Comparison of ENCODE assay signal across 1 cellular context in the genomic region with DNA sequence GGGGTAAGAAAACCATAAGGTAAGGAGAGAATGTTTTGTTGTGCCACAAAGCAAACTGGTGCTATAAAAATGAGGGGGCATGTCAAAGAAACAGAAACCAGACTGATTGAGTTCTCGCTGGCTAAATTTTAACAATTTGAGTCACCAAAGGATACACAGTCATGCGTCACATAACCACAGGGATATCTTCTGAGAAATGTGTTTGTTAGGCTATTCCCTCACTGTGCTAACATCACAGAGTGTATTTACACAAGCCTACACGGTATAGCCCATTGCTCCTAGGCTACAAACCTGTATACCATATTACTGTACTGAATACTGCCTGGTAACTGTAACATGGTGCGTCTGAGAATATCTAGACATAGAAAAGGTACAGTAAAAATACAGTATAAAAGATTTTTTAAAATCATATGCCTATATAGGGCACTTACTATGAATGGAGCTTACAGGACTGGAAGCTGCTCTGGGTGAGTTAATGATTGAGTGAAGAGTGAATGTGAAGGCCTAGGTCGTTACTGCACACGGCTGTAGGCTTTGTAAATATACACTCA.
TF ChIP-seq lines count a peak whose summit lies in the region.

No MANE protein-coding gene starts in this region.

TF ChIP-seq in GM12878, 131 proteins besides CTCF, POLR2A, EP300 and RAD21 (continued from another document and continues in another):
- TF ChIP-seq, protein P1, sequence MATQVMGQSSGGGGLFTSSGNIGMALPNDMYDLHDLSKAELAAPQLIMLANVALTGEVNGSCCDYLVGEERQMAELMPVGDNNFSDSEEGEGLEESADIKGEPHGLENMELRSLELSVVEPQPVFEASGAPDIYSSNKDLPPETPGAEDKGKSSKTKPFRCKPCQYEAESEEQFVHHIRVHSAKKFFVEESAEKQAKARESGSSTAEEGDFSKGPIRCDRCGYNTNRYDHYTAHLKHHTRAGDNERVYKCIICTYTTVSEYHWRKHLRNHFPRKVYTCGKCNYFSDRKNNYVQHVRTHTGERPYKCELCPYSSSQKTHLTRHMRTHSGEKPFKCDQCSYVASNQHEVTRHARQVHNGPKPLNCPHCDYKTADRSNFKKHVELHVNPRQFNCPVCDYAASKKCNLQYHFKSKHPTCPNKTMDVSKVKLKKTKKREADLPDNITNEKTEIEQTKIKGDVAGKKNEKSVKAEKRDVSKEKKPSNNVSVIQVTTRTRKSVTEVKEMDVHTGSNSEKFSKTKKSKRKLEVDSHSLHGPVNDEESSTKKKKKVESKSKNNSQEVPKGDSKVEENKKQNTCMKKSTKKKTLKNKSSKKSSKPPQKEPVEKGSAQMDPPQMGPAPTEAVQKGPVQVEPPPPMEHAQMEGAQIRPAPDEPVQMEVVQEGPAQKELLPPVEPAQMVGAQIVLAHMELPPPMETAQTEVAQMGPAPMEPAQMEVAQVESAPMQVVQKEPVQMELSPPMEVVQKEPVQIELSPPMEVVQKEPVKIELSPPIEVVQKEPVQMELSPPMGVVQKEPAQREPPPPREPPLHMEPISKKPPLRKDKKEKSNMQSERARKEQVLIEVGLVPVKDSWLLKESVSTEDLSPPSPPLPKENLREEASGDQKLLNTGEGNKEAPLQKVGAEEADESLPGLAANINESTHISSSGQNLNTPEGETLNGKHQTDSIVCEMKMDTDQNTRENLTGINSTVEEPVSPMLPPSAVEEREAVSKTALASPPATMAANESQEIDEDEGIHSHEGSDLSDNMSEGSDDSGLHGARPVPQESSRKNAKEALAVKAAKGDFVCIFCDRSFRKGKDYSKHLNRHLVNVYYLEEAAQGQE (IDR thresholded peaks at IDR 0.05; ENCODE audit: low read depth, low read length), result no peak
- TF ChIP-seq, protein P2, sequence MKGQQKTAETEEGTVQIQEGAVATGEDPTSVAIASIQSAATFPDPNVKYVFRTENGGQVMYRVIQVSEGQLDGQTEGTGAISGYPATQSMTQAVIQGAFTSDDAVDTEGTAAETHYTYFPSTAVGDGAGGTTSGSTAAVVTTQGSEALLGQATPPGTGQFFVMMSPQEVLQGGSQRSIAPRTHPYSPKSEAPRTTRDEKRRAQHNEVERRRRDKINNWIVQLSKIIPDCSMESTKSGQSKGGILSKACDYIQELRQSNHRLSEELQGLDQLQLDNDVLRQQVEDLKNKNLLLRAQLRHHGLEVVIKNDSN (IDR thresholded peaks at IDR 0.05; ENCODE audit: borderline replicate concordance, extremely low read length, insufficient read depth, low read depth, low read length), result no peak
- TF ChIP-seq SMAD5 (IDR thresholded peaks at IDR 0.05; ENCODE audit: low read depth), result no peak
- TF ChIP-seq CHD2 (IDR thresholded peaks at IDR 0.05; ENCODE audit: borderline replicate concordance, low read depth, low read length), result no peak
- TF ChIP-seq SREBF1 (IDR thresholded peaks at IDR 0.05; ENCODE audit: low read length), result no peak
- TF ChIP-seq NRF1 (conservative IDR thresholded peaks at IDR 0.05; ENCODE audit: low read depth, low read length), result no peak
- TF ChIP-seq GATAD2B (conservative IDR thresholded peaks at IDR 0.05; ENCODE audit: low read depth), result no peak
- TF ChIP-seq MXI1 (IDR thresholded peaks at IDR 0.05; ENCODE audit: low read depth, low read length), result no peak
- TF ChIP-seq BMI1 (IDR thresholded peaks at IDR 0.05; ENCODE audit: borderline replicate concordance), result peak; percentile 70; the same call in 1 of the 2 replicates
- TF ChIP-seq CEBPB (IDR thresholded peaks at IDR 0.05; ENCODE audit: borderline replicate concordance in 1 of 2, low read depth in 2 of 2, low read length in 2 of 2), result peak in 1 of 2 experiments; percentile 36; a peak in 1 of 4 replicates
- TF ChIP-seq, protein P3, sequence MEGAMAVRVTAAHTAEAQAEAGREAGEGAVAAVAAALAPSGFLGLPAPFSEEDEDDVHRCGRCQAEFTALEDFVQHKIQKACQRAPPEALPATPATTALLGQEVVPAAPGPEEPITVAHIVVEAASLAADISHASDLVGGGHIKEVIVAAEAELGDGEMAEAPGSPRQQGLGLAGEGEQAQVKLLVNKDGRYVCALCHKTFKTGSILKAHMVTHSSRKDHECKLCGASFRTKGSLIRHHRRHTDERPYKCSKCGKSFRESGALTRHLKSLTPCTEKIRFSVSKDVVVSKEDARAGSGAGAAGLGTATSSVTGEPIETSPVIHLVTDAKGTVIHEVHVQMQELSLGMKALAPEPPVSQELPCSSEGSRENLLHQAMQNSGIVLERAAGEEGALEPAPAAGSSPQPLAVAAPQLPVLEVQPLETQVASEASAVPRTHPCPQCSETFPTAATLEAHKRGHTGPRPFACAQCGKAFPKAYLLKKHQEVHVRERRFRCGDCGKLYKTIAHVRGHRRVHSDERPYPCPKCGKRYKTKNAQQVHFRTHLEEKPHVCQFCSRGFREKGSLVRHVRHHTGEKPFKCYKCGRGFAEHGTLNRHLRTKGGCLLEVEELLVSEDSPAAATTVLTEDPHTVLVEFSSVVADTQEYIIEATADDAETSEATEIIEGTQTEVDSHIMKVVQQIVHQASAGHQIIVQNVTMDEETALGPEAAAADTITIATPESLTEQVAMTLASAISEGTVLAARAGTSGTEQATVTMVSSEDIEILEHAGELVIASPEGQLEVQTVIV (IDR thresholded peaks at IDR 0.05; ENCODE audit: borderline replicate concordance, partially characterized antibody), result no peak
- TF ChIP-seq SUPT20H (IDR thresholded peaks at IDR 0.05; ENCODE audit: borderline replicate concordance, control insufficient read depth, low read depth, low read length), result no peak
- no peak for TF ChIP-seq NFXL1 (IDR thresholded peaks at IDR 0.05; ENCODE audit: borderline replicate concordance)
- no peak for TF ChIP-seq HCFC1 (IDR thresholded peaks at IDR 0.05; ENCODE audit: low read length)
- 0 out of 2 replicates have a peak, but pooled peaks have one; percentile 42 for TF ChIP-seq CBX5 (IDR thresholded peaks at IDR 0.05; ENCODE audit: low read depth)
- TF ChIP-seq PAX5 (IDR thresholded peaks at IDR 0.05; ENCODE audit: borderline replicate concordance, low read depth, low read length), result peak; percentile 81; the same call in 1 of the 2 replicates
- TF ChIP-seq ZNF217 (IDR thresholded peaks at IDR 0.05), result peak; percentile 84; the same call in 1 of the 2 replicates
- TF ChIP-seq ZNF384 (IDR thresholded peaks at IDR 0.05; ENCODE audit: borderline replicate concordance, low read depth, low read length), result no peak
- TF ChIP-seq, protein P4, sequence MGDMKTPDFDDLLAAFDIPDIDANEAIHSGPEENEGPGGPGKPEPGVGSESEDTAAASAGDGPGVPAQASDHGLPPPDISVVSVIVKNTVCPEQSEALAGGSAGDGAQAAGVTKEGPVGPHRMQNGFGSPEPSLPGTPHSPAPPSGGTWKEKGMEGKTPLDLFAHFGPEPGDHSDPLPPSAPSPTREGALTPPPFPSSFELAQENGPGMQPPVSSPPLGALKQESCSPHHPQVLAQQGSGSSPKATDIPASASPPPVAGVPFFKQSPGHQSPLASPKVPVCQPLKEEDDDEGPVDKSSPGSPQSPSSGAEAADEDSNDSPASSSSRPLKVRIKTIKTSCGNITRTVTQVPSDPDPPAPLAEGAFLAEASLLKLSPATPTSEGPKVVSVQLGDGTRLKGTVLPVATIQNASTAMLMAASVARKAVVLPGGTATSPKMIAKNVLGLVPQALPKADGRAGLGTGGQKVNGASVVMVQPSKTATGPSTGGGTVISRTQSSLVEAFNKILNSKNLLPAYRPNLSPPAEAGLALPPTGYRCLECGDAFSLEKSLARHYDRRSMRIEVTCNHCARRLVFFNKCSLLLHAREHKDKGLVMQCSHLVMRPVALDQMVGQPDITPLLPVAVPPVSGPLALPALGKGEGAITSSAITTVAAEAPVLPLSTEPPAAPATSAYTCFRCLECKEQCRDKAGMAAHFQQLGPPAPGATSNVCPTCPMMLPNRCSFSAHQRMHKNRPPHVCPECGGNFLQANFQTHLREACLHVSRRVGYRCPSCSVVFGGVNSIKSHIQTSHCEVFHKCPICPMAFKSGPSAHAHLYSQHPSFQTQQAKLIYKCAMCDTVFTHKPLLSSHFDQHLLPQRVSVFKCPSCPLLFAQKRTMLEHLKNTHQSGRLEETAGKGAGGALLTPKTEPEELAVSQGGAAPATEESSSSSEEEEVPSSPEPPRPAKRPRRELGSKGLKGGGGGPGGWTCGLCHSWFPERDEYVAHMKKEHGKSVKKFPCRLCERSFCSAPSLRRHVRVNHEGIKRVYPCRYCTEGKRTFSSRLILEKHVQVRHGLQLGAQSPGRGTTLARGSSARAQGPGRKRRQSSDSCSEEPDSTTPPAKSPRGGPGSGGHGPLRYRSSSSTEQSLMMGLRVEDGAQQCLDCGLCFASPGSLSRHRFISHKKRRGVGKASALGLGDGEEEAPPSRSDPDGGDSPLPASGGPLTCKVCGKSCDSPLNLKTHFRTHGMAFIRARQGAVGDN (IDR thresholded peaks at IDR 0.05), result no peak
- no peak for TF ChIP-seq TCF3 (IDR thresholded peaks at IDR 0.05; ENCODE audit: borderline replicate concordance, insufficient read depth, low read depth, low read length)
- TF ChIP-seq BRCA1 (IDR thresholded peaks at IDR 0.05; ENCODE audit: low read depth, low read length), result no peak
- no peak for TF ChIP-seq MYB (IDR thresholded peaks at IDR 0.05; ENCODE audit: borderline replicate concordance, low read depth, low read length)
- no peak for TF ChIP-seq PAX8 (IDR thresholded peaks at IDR 0.05)
- no peak for TF ChIP-seq KDM1A (IDR thresholded peaks at IDR 0.05; ENCODE audit: borderline replicate concordance)
- TF ChIP-seq KAT2A (conservative IDR thresholded peaks at IDR 0.05; ENCODE audit: control insufficient read depth, low read depth, low read length), result no peak
- TF ChIP-seq, protein P5, sequence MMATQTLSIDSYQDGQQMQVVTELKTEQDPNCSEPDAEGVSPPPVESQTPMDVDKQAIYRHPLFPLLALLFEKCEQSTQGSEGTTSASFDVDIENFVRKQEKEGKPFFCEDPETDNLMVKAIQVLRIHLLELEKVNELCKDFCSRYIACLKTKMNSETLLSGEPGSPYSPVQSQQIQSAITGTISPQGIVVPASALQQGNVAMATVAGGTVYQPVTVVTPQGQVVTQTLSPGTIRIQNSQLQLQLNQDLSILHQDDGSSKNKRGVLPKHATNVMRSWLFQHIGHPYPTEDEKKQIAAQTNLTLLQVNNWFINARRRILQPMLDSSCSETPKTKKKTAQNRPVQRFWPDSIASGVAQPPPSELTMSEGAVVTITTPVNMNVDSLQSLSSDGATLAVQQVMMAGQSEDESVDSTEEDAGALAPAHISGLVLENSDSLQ (IDR thresholded peaks at IDR 0.05), result peak; percentile 64
- TF ChIP-seq TCF7 (IDR thresholded peaks at IDR 0.05; ENCODE audit: borderline replicate concordance), result peak; percentile 79
- TF ChIP-seq MEF2A (IDR thresholded peaks at IDR 0.05; ENCODE audit: insufficient read depth, low read depth, low read length), result peak; percentile 74
- no peak for TF ChIP-seq ZZZ3 (IDR thresholded peaks at IDR 0.05; ENCODE audit: control insufficient read depth, insufficient read length, low read depth)
- no peak for TF ChIP-seq RCOR1 (conservative IDR thresholded peaks at IDR 0.05; ENCODE audit: low read depth, low read length)
- TF ChIP-seq, protein P6, sequence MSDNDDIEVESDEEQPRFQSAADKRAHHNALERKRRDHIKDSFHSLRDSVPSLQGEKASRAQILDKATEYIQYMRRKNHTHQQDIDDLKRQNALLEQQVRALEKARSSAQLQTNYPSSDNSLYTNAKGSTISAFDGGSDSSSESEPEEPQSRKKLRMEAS (IDR thresholded peaks at IDR 0.05; ENCODE audit: low read depth, low read length), result no peak
- no peak for TF ChIP-seq POLR2AphosphoS5 (IDR thresholded peaks at IDR 0.05; ENCODE audit: low read length)
- peak; percentile 93 for TF ChIP-seq DPF2 (IDR thresholded peaks at IDR 0.05)
- no peak for TF ChIP-seq NR2C1 (IDR thresholded peaks at IDR 0.05)
- TF ChIP-seq RB1 (IDR thresholded peaks at IDR 0.05; ENCODE audit: borderline replicate concordance), result no peak
- no peak for TF ChIP-seq NR2F1 (conservative IDR thresholded peaks at IDR 0.05)
- TF ChIP-seq TBL1XR1 (IDR thresholded peaks at IDR 0.05; ENCODE audit: low read depth, low read length), result peak; percentile 65; the same call in 1 of the 2 replicates
- TF ChIP-seq, protein P7, sequence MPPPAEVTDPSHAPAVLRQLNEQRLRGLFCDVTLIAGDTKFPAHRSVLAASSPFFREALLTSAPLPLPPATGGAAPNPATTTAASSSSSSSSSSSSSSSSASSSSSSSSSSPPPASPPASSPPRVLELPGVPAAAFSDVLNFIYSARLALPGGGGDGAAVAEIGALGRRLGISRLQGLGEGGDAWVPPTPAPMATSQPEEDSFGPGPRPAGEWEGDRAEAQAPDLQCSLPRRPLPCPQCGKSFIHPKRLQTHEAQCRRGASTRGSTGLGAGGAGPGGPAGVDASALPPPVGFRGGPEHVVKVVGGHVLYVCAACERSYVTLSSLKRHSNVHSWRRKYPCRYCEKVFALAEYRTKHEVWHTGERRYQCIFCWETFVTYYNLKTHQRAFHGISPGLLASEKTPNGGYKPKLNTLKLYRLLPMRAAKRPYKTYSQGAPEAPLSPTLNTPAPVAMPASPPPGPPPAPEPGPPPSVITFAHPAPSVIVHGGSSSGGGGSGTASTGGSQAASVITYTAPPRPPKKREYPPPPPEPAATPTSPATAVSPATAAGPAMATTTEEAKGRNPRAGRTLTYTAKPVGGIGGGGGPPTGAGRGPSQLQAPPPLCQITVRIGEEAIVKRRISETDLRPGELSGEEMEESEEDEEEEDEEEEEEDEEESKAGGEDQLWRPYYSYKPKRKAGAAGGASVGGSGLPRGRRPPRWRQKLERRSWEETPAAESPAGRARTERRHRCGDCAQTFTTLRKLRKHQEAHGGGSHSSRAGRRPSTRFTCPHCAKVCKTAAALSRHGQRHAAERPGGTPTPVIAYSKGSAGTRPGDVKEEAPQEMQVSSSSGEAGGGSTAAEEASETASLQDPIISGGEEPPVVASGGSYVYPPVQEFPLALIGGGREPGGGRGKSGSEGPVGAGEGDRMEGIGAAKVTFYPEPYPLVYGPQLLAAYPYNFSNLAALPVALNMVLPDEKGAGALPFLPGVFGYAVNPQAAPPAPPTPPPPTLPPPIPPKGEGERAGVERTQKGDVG (CRISPR knock-in tag; IDR thresholded peaks at IDR 0.05), result no peak
- TF ChIP-seq PML (IDR thresholded peaks at IDR 0.05; ENCODE audit: low read length), result peak; percentile 64; the same call in 1 of the 2 replicates
- TF ChIP-seq, protein P8, sequence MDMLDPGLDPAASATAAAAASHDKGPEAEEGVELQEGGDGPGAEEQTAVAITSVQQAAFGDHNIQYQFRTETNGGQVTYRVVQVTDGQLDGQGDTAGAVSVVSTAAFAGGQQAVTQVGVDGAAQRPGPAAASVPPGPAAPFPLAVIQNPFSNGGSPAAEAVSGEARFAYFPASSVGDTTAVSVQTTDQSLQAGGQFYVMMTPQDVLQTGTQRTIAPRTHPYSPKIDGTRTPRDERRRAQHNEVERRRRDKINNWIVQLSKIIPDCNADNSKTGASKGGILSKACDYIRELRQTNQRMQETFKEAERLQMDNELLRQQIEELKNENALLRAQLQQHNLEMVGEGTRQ (IDR thresholded peaks at IDR 0.05; ENCODE audit: borderline replicate concordance, low read depth, low read length), result no peak
- peak; percentile 98 for TF ChIP-seq RUNX3 (IDR thresholded peaks at IDR 0.05; ENCODE audit: low read length)
- TF ChIP-seq SMARCA5 (IDR thresholded peaks at IDR 0.05), result no peak
- no peak for TF ChIP-seq NFYA (IDR thresholded peaks at IDR 0.05; ENCODE audit: borderline replicate concordance, low read depth, low read length)
- TF ChIP-seq, protein P9, sequence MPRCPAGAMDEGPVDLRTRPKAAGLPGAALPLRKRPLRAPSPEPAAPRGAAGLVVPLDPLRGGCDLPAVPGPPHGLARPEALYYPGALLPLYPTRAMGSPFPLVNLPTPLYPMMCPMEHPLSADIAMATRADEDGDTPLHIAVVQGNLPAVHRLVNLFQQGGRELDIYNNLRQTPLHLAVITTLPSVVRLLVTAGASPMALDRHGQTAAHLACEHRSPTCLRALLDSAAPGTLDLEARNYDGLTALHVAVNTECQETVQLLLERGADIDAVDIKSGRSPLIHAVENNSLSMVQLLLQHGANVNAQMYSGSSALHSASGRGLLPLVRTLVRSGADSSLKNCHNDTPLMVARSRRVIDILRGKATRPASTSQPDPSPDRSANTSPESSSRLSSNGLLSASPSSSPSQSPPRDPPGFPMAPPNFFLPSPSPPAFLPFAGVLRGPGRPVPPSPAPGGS (IDR thresholded peaks at IDR 0.05; ENCODE audit: borderline replicate concordance, insufficient read depth, low read depth, low read length, poor library complexity, severe bottlenecking), result peak; percentile 75
